In genomic region chr4:101347267-101347556, GRCh38 we compare ENCODE assay signal across 8 cellular contexts. TPM values are rescaled to one million over a fixed set of nuclear protein-coding genes. Genes with fewer than 3 reads are reported as not detected.
A peak's percentile ranks its signal among the peaks of the same experiment; 100 is the strongest.
DNase-seq lines count a peak whose midpoint lies in the region; ATAC-seq and TF ChIP-seq lines count a peak whose summit lies in the region.

Gene PPP3CA, minus strand, starts transcription at chr4:101347526.

- H3K27ac Mint-ChIP-seq in activated naive CD8-positive, alpha-beta T cell treated with anti-CD3 and anti-CD28 coated beads, Interleukin-2, amount 50 U/mL, for 24 hours = peak within 1 kb of the TSS; percentile 83
- H3K27ac Mint-ChIP-seq in stimulated activated effector memory CD8-positive, alpha-beta T cell treated with anti-CD3 and anti-CD28 coated beads, Interleukin-12 subunit alpha, Interleukin-12 subunit beta, amount 100 ng/mL, for 72 hours = peak within 1 kb of the TSS; percentile 96

- no peaks in the 10 kb centered on the region for H3K4me1 ChIP-seq in iPS-15b (ENCODE audit: control insufficient read depth, insufficient read depth, low read length)

- H3K27me3 ChIP-seq in iPS-15b (ENCODE audit: control insufficient read depth, insufficient read depth, low read length) = peaks cover 23% of the 10 kb centered on the region

- intact Hi-C loops in T-helper 2 cell treated with Interferon-gamma antibody and Interleukin-4, amounts not matched to agents 100 ng/mL and 5 ng/mL, for 36 hours (cut with micrococcal nuclease) = loop anchor here (1.0 to 10.0 kb wide), 18 partner anchors 19 to 1784 kb away; partner anchors contain the start of genes CISD2, DAPP1, MANBA and SLC39A8

- H3K4me3 Mint-ChIP-seq in activated naive CD8-positive, alpha-beta T cell treated with anti-CD3 and anti-CD28 coated beads, Interleukin-2, amount 50 U/mL, for 24 hours = peak within 1 kb of the TSS; percentile 90
- H3K4me3 Mint-ChIP-seq in stimulated activated effector memory CD8-positive, alpha-beta T cell treated with anti-CD3 and anti-CD28 coated beads, Interleukin-12 subunit alpha, Interleukin-12 subunit beta, amount 100 ng/mL, for 72 hours = peak within 1 kb of the TSS; percentile 98

- DNase-seq in T-helper 2 cell (no peak), GM13976 (ENCODE audit: low spot score) (no peak)
- no peak for DNase-seq in activated naive CD8-positive, alpha-beta T cell treated with anti-CD3 and anti-CD28 coated beads, Interleukin-2, amount 50 U/mL, for 24 hours
- no peak for DNase-seq in stimulated activated effector memory CD8-positive, alpha-beta T cell treated with anti-CD3 and anti-CD28 coated beads, Interleukin-12 subunit alpha, Interleukin-12 subunit beta, amount 100 ng/mL, for 72 hours (ENCODE audit: low spot score in 2 of 2)
- DNase-seq in stimulated activated CD4-positive, alpha-beta T cell treated with anti-CD3 and anti-CD28 coated beads, Interleukin-2, amount 100 ng/mL, for 48 hours = no peak

- ATAC-seq in HG03045 (IDR thresholded peaks at IDR 0.05; ENCODE audit: unreplicated experiment) = peak; percentile 26
- ATAC-seq in activated naive CD8-positive, alpha-beta T cell treated with anti-CD3 and anti-CD28 coated beads, Interleukin-2, amount 50 U/mL, for 24 hours = no peak
- ATAC-seq in stimulated activated effector memory CD8-positive, alpha-beta T cell treated with anti-CD3 and anti-CD28 coated beads, Interleukin-12 subunit alpha, Interleukin-12 subunit beta, amount 100 ng/mL, for 72 hours = no peak

- H3K9ac ChIP-seq in iPS-15b (ENCODE audit: low read depth, low read length) = peak within 1 kb of the TSS; percentile 80

- no peaks in the 10 kb centered on the region for H3K9me3 ChIP-seq in iPS-15b (ENCODE audit: control insufficient read depth, insufficient read depth, low read length)

- H3K4me3 ChIP-seq in iPS-15b (ENCODE audit: low read depth, low read length) = peak within 1 kb of the TSS; percentile 91

- H3K36me3 Mint-ChIP-seq in activated naive CD8-positive, alpha-beta T cell treated with anti-CD3 and anti-CD28 coated beads, Interleukin-2, amount 50 U/mL, for 24 hours (ENCODE audit: low read depth) = no peaks in the 10 kb centered on the region
- peaks cover 23% of the 10 kb centered on the region for H3K36me3 Mint-ChIP-seq in stimulated activated effector memory CD8-positive, alpha-beta T cell treated with anti-CD3 and anti-CD28 coated beads, Interleukin-12 subunit alpha, Interleukin-12 subunit beta, amount 100 ng/mL, for 72 hours

- no peak for TF ChIP-seq CTCF in GM13976 (IDR thresholded peaks at IDR 0.05; ENCODE audit: borderline replicate concordance, control extremely low read depth, extremely low read depth, insufficient read depth, missing control alignments)

- H3K9me3 Mint-ChIP-seq in activated naive CD8-positive, alpha-beta T cell treated with anti-CD3 and anti-CD28 coated beads, Interleukin-2, amount 50 U/mL, for 24 hours = no peaks in the 10 kb centered on the region
- no peaks in the 10 kb centered on the region for H3K9me3 Mint-ChIP-seq in stimulated activated effector memory CD8-positive, alpha-beta T cell treated with anti-CD3 and anti-CD28 coated beads, Interleukin-12 subunit alpha, Interleukin-12 subunit beta, amount 100 ng/mL, for 72 hours

- H3K36me3 ChIP-seq in iPS-15b (ENCODE audit: control insufficient read depth, insufficient read depth, low read length) = no peaks in the 10 kb centered on the region

- in situ Hi-C loops in GM13976 (cut with MboI; ENCODE audit: low sequenced_read_pairs, unreplicated experiment) = no loop called here

- peaks cover 23% of the 10 kb centered on the region for H3K27me3 Mint-ChIP-seq in activated naive CD8-positive, alpha-beta T cell treated with anti-CD3 and anti-CD28 coated beads, Interleukin-2, amount 50 U/mL, for 24 hours

- H3K4me1 Mint-ChIP-seq in activated naive CD8-positive, alpha-beta T cell treated with anti-CD3 and anti-CD28 coated beads, Interleukin-2, amount 50 U/mL, for 24 hours = peaks cover 39% of the 10 kb centered on the region
- peaks cover 36% of the 10 kb centered on the region for H3K4me1 Mint-ChIP-seq in stimulated activated effector memory CD8-positive, alpha-beta T cell treated with anti-CD3 and anti-CD28 coated beads, Interleukin-12 subunit alpha, Interleukin-12 subunit beta, amount 100 ng/mL, for 72 hours

RNA-seq across cellular contexts. Expression of gene PPP3CA, which starts in this region (rescaled TPM):
- 19.6 and 19.9 TPM in 2 replicates for total RNA-seq in T-helper 2 cell treated with Interferon-gamma antibody and Interleukin-4, amounts not matched to agents 100 ng/mL and 5 ng/mL, for 36 hours
